8 cellular contexts compared by ENCODE assay signal in genomic region chr10:73787031-73787800, GRCh38. TPM values are rescaled to one million over a fixed set of nuclear protein-coding genes. Genes with fewer than 3 reads are reported as not detected.
DNase-seq lines count a peak whose midpoint lies in the region; ATAC-seq, FAIRE-seq and TF ChIP-seq lines count a peak whose summit lies in the region.
"Not testable (repeated sequence)": the region's sequence is repeated elsewhere in the genome, so short reads cannot be mapped to it uniquely, and the experiment has no call there.

No MANE protein-coding gene starts in this region.

- FAIRE-seq in A549 (lab: Jason Lieb, UNC) = not testable (repeated sequence)

- TF ChIP-seq EP300 in A549 (IDR thresholded peaks at IDR 0.05) = not testable (repeated sequence)

- H3K27me3 Mint-ChIP-seq in HFFc6 (ENCODE audit: insufficient read depth); T-helper 2 cell treated with Interferon-gamma antibody and Interleukin-4, amounts not matched to agents 5 μg/mL and 100 μg/mL, for 36 hours (ENCODE audit: low read depth); activated naive CD4-positive, alpha-beta T cell treated with anti-CD3 and anti-CD28 coated beads for 36 hours (ENCODE audit: low read depth); neural progenitor cell (ENCODE audit: insufficient read depth, low read depth): not testable (repeated sequence)
- peaks cover 10 to 19% (median 11%) of the 10 kb centered on the region in 3 donors for H3K27me3 Mint-ChIP-seq in immature natural killer cell (ENCODE audit: low read depth in 3 of 3)

- TF ChIP-seq POLR2A in A549 (IDR thresholded peaks at IDR 0.05; ENCODE audit: low read length) = not testable (repeated sequence)

- peaks cover 36% of the 10 kb centered on the region for H4K20me1 ChIP-seq in neural progenitor cell (ENCODE audit: low read depth)

- not testable (repeated sequence) for ATAC-seq in A549; stimulated activated effector memory CD8-positive, alpha-beta T cell treated with anti-CD3 and anti-CD28 coated beads, Interleukin-12 subunit alpha, Interleukin-12 subunit beta, amount 100 ng/mL, for 72 hours

- H3K36me3 Mint-ChIP-seq in HFFc6 (ENCODE audit: low read depth) = peaks cover 19% of the 10 kb centered on the region
- peaks cover 22% of the 10 kb centered on the region for H3K36me3 Mint-ChIP-seq in T-helper 2 cell treated with Interferon-gamma antibody and Interleukin-4, amounts not matched to agents 5 μg/mL and 100 μg/mL, for 36 hours (ENCODE audit: low read depth)
- peaks cover 10% of the 10 kb centered on the region for H3K36me3 Mint-ChIP-seq in activated naive CD4-positive, alpha-beta T cell treated with anti-CD3 and anti-CD28 coated beads for 36 hours (ENCODE audit: low read depth)
- peaks cover 0 to 15% (median 0%) of the 10 kb centered on the region in 3 donors for H3K36me3 Mint-ChIP-seq in immature natural killer cell
- not testable (repeated sequence) for H3K36me3 Mint-ChIP-seq in neural progenitor cell
- peaks cover 61% of the 10 kb centered on the region for H3K36me3 Mint-ChIP-seq in stimulated activated effector memory CD8-positive, alpha-beta T cell treated with anti-CD3 and anti-CD28 coated beads, Interleukin-12 subunit alpha, Interleukin-12 subunit beta, amount 100 ng/mL, for 72 hours

- WGBS in A549 (ENCODE audit: missing lambda C conversion rate) = 93% methylated on average over 21 of the region's 21 CpGs

- H3K36me3 ChIP-seq in colonic mucosa, neural progenitor cell: not testable (repeated sequence)

- H3K4me1 ChIP-seq in A549 (peaks cover 25% of the 10 kb centered on the region), colonic mucosa (peaks cover 11% of the 10 kb centered on the region), neural progenitor cell (peaks cover 15% of the 10 kb centered on the region)

- POLR2A ChIA-PET in A549 (lab: Yijun Ruan, JAX) = interaction anchor here (0.9 to 2.0 kb wide), 2 partner anchors 15 to 57 kb away, joined by 3 to 8 read pairs; a partner anchor contains a TSS

- not testable (repeated sequence) for DNase-seq in A549 (ENCODE audit: low read depth in 1 of 2, low spot score in 1 of 2); HFFc6; T-helper 2 cell treated with Interferon-gamma antibody and Interleukin-4, amounts not matched to agents 5 μg/mL and 100 μg/mL, for 36 hours (ENCODE audit: low spot score); activated naive CD4-positive, alpha-beta T cell treated with anti-CD3 and anti-CD28 coated beads for 36 hours; colonic mucosa; immature natural killer cell; neural progenitor cell (ENCODE audit: low spot score); stimulated activated effector memory CD8-positive, alpha-beta T cell treated with anti-CD3 and anti-CD28 coated beads, Interleukin-12 subunit alpha, Interleukin-12 subunit beta, amount 100 ng/mL, for 72 hours (ENCODE audit: low spot score in 2 of 2)

- TF ChIP-seq RAD21 in A549 (conservative IDR thresholded peaks at IDR 0.05 in 1 of 2, IDR thresholded peaks at IDR 0.05 in 1 of 2) = not testable (repeated sequence)

- not testable (repeated sequence) for H2AFZ ChIP-seq in neural progenitor cell (replicated peaks)

- H3K27me3 ChIP-seq in colonic mucosa, neural progenitor cell: not testable (repeated sequence)

- H3K4me2 ChIP-seq in A549 = peak overlapping the region; percentile 85
- peak overlapping the region; percentile 95 for H3K4me2 ChIP-seq in neural progenitor cell

- H3K9ac ChIP-seq in colonic mucosa (ENCODE audit: low read depth in 2 of 2, low read length in 2 of 2); neural progenitor cell: not testable (repeated sequence)

- peaks cover 49% of the 10 kb centered on the region for H3K79me2 ChIP-seq in neural progenitor cell (ENCODE audit: low read depth)

- H3F3A ChIP-seq in neural progenitor cell (ENCODE audit: low read depth) = peaks cover 36% of the 10 kb centered on the region

- H3K4me1 Mint-ChIP-seq in HFFc6 (ENCODE audit: low read depth) = peaks cover 32% of the 10 kb centered on the region
- peaks cover 22% of the 10 kb centered on the region for H3K4me1 Mint-ChIP-seq in T-helper 2 cell treated with Interferon-gamma antibody and Interleukin-4, amounts not matched to agents 5 μg/mL and 100 μg/mL, for 36 hours (ENCODE audit: low read depth)
- H3K4me1 Mint-ChIP-seq in activated naive CD4-positive, alpha-beta T cell treated with anti-CD3 and anti-CD28 coated beads for 36 hours (ENCODE audit: low read depth) = peaks cover 32% of the 10 kb centered on the region
- peaks cover 41 to 46% of the 10 kb centered on the region in 2 donors for H3K4me1 Mint-ChIP-seq in immature natural killer cell
- peaks cover 31% of the 10 kb centered on the region for H3K4me1 Mint-ChIP-seq in neural progenitor cell
- H3K4me1 Mint-ChIP-seq in stimulated activated effector memory CD8-positive, alpha-beta T cell treated with anti-CD3 and anti-CD28 coated beads, Interleukin-12 subunit alpha, Interleukin-12 subunit beta, amount 100 ng/mL, for 72 hours = peaks cover 32% of the 10 kb centered on the region

- TF ChIP-seq CTCF in A549 (IDR thresholded peaks at IDR 0.05); HFFc6 (IDR thresholded peaks at IDR 0.05); colonic mucosa (IDR thresholded peaks at IDR 0.05); neural progenitor cell (IDR thresholded peaks at IDR 0.05): not testable (repeated sequence)

- not testable (repeated sequence) for H3K9me3 Mint-ChIP-seq in HFFc6; T-helper 2 cell treated with Interferon-gamma antibody and Interleukin-4, amounts not matched to agents 5 μg/mL and 100 μg/mL, for 36 hours; activated naive CD4-positive, alpha-beta T cell treated with anti-CD3 and anti-CD28 coated beads for 36 hours; immature natural killer cell; neural progenitor cell; stimulated activated effector memory CD8-positive, alpha-beta T cell treated with anti-CD3 and anti-CD28 coated beads, Interleukin-12 subunit alpha, Interleukin-12 subunit beta, amount 100 ng/mL, for 72 hours

- not testable (repeated sequence) for H3K4me3 ChIP-seq in A549
- peak overlapping the region; percentile 79 for H3K4me3 ChIP-seq in colonic mucosa
- peak overlapping the region; percentile 84 for H3K4me3 ChIP-seq in neural progenitor cell

- not testable (repeated sequence) for H3K27ac ChIP-seq in A549, colonic mucosa, neural progenitor cell

- H3K4me3 Mint-ChIP-seq in HFFc6 (peak overlapping the region; percentile 100), immature natural killer cell (peak overlapping the region; percentile 12 to 94 (median 69)), neural progenitor cell (peak overlapping the region; percentile 99)
- peak overlapping the region; percentile 96 for H3K4me3 Mint-ChIP-seq in T-helper 2 cell treated with Interferon-gamma antibody and Interleukin-4, amounts not matched to agents 5 μg/mL and 100 μg/mL, for 36 hours
- H3K4me3 Mint-ChIP-seq in activated naive CD4-positive, alpha-beta T cell treated with anti-CD3 and anti-CD28 coated beads for 36 hours = peak overlapping the region; percentile 14
- H3K4me3 Mint-ChIP-seq in stimulated activated effector memory CD8-positive, alpha-beta T cell treated with anti-CD3 and anti-CD28 coated beads, Interleukin-12 subunit alpha, Interleukin-12 subunit beta, amount 100 ng/mL, for 72 hours = peak overlapping the region; percentile 96

- H3K27ac Mint-ChIP-seq in HFFc6 (peak overlapping the region; percentile 7; the same call in 1 of the 2 replicates), immature natural killer cell (peak overlapping the region in 5 of 6 donors; percentile 46 to 80 (median 67))
- not testable (repeated sequence) for H3K27ac Mint-ChIP-seq in T-helper 2 cell treated with Interferon-gamma antibody and Interleukin-4, amounts not matched to agents 5 μg/mL and 100 μg/mL, for 36 hours; activated naive CD4-positive, alpha-beta T cell treated with anti-CD3 and anti-CD28 coated beads for 36 hours; neural progenitor cell; stimulated activated effector memory CD8-positive, alpha-beta T cell treated with anti-CD3 and anti-CD28 coated beads, Interleukin-12 subunit alpha, Interleukin-12 subunit beta, amount 100 ng/mL, for 72 hours

- intact Hi-C loops in activated naive CD4-positive, alpha-beta T cell treated with anti-CD3 and anti-CD28 coated beads for 36 hours (cut with micrococcal nuclease); colonic mucosa (cut with DNase I): not testable (repeated sequence)

- H3K9me3 ChIP-seq in A549; colonic mucosa; neural progenitor cell (ENCODE audit: low read depth): not testable (repeated sequence)

- CTCF ChIA-PET in A549 (lab: Yijun Ruan, JAX) = interaction anchor here (1.0 to 1.7 kb wide), 3 partner anchors 19 to 153 kb away, joined by 3 to 5 read pairs (median 5); no protein-coding TSS in a partner anchor
- CTCF ChIA-PET in activated naive CD4-positive, alpha-beta T cell treated with anti-CD3 and anti-CD28 coated beads for 36 hours (lab: Charles Lee) = interaction anchor here (1.5 to 1.6 kb wide), 3 partner anchors 14 to 22 kb away, joined by 5 to 11 read pairs (median 9); a partner anchor contains a TSS

RNA-seq across cellular contexts. Expression of gene ZSWIM8, which starts 1.8 kb away (rescaled TPM):
- 24.3 and 31.7 TPM in 2 replicates for polyA plus RNA-seq in A549 (2011; rRNA removed)
- 49.3 and 68.4 TPM in 2 replicates for polyA plus RNA-seq in A549 (2012; cell fraction: cytosol; rRNA removed)
- polyA plus RNA-seq in A549 (2012; cell fraction: nucleus; rRNA removed) = 177 and 309 TPM in 2 replicates
- 33.9 to 44.5 TPM (median 43.0 TPM) in 3 replicates for polyA plus RNA-seq in A549 (2017; fragmentation: RNase III; extraction: RNeasy Plus Mini Kit Qiagen cat#74134 plus additional on column Dnase treatment)
- polyA minus RNA-seq in A549 (2011; rRNA and poly(A)+ RNA removed) = 65.0 and 70.7 TPM in 2 replicates
- 10 to 100 TPM; 47.2 to 62.6 (median 55.3) TPM for total RNA-seq in HFFc6 (2021; fragmentation: NEBNext Ultra II Directional; extraction: Animal tissue kit (Norgen Biotek cat#: 25700))
- total RNA-seq in activated naive CD4-positive, alpha-beta T cell treated with anti-CD3 and anti-CD28 coated beads for 36 hours = 10 to 100 TPM; 25.8 to 26.7 TPM
- 10 to 100 TPM; 74.7 to 77.1 TPM for total RNA-seq in colonic mucosa
- polyA plus RNA-seq in immature natural killer cell = 10 to 100 TPM in 2 of 3 donors, 1 to 10 TPM in 1; 7.3 to 44.7 (median 14.8) TPM
- total RNA-seq in neural progenitor cell (ENCODE audit: low replicate concordance) = 30.5 and 38.1 TPM in 2 replicates

RNA-seq across cellular contexts. Expression of gene CHCHD1, which starts 5.4 kb away (rescaled TPM):
- polyA plus RNA-seq in A549 (2011; rRNA removed) (67.2 and 75.4 TPM in 2 replicates), A549 (2017; fragmentation: RNase III; extraction: RNeasy Plus Mini Kit Qiagen cat#74134 plus additional on column Dnase treatment) (75.2 to 83.1 TPM (median 80.6 TPM) in 3 replicates), immature natural killer cell (10 to 100 TPM; 24.8 to 46.9 (median 42.7) TPM)
- 68.7 and 75.5 TPM in 2 replicates for polyA plus RNA-seq in A549 (2012; cell fraction: cytosol; rRNA removed)
- polyA plus RNA-seq in A549 (2012; cell fraction: nucleus; rRNA removed) = 17.1 and 21.1 TPM in 2 replicates
- 5.2 and 5.7 TPM in 2 replicates for polyA minus RNA-seq in A549 (2011; rRNA and poly(A)+ RNA removed)
- total RNA-seq in HFFc6 (2021; fragmentation: NEBNext Ultra II Directional; extraction: Animal tissue kit (Norgen Biotek cat#: 25700)) = 10 to 100 TPM; 27.1 to 34.7 (median 30.6) TPM
- total RNA-seq in activated naive CD4-positive, alpha-beta T cell treated with anti-CD3 and anti-CD28 coated beads for 36 hours = 10 to 100 TPM; 27.4 to 28.8 TPM
- total RNA-seq in colonic mucosa (10 to 100 TPM; 33.7 to 48.5 TPM), neural progenitor cell (ENCODE audit: low replicate concordance) (51.3 and 66.7 TPM in 2 replicates)

RNA-seq across cellular contexts. Expression of gene NDST2, which starts 24.2 kb away (rescaled TPM):
- polyA plus RNA-seq in A549 (2011; rRNA removed) (11.2 and 12.7 TPM in 2 replicates), A549 (2017; fragmentation: RNase III; extraction: RNeasy Plus Mini Kit Qiagen cat#74134 plus additional on column Dnase treatment) (11.7 to 14.9 TPM (median 14.2 TPM) in 3 replicates), immature natural killer cell (10 to 100 TPM; 10.6 to 29.9 (median 10.7) TPM)
- polyA plus RNA-seq in A549 (2012; cell fraction: cytosol; rRNA removed) = 8.4 and 12.9 TPM in 2 replicates
- 22.3 and 28.8 TPM in 2 replicates for polyA plus RNA-seq in A549 (2012; cell fraction: nucleus; rRNA removed)
- polyA minus RNA-seq in A549 (2011; rRNA and poly(A)+ RNA removed) = 20.1 and 22.9 TPM in 2 replicates
- total RNA-seq in HFFc6 (2021; fragmentation: NEBNext Ultra II Directional; extraction: Animal tissue kit (Norgen Biotek cat#: 25700)) = 10 to 100 TPM; 18.9 to 21.5 (median 20.3) TPM
- total RNA-seq in activated naive CD4-positive, alpha-beta T cell treated with anti-CD3 and anti-CD28 coated beads for 36 hours = 100 to 1,000 TPM; 102 to 127 TPM
- total RNA-seq in colonic mucosa (10 to 100 TPM; 20.9 to 25.2 TPM), neural progenitor cell (ENCODE audit: low replicate concordance) (12.4 and 32.1 TPM in 2 replicates)

RNA-seq across cellular contexts. Expression of gene SEC24C, which starts 43.0 kb away (rescaled TPM):
- polyA plus RNA-seq in A549 (2011; rRNA removed) (84.7 and 121 TPM in 2 replicates), A549 (2017; fragmentation: RNase III; extraction: RNeasy Plus Mini Kit Qiagen cat#74134 plus additional on column Dnase treatment) (52.6 to 54.3 TPM (median 54.1 TPM) in 3 replicates), immature natural killer cell (10 to 100 TPM; 15.5 to 77.7 (median 21.3) TPM)
- 44.8 and 58.3 TPM in 2 replicates for polyA plus RNA-seq in A549 (2012; cell fraction: cytosol; rRNA removed)
- 121 and 134 TPM in 2 replicates for polyA plus RNA-seq in A549 (2012; cell fraction: nucleus; rRNA removed)
- 139 and 162 TPM in 2 replicates for polyA minus RNA-seq in A549 (2011; rRNA and poly(A)+ RNA removed)
- total RNA-seq in HFFc6 (2021; fragmentation: NEBNext Ultra II Directional; extraction: Animal tissue kit (Norgen Biotek cat#: 25700)) = 100 to 1,000 TPM in 1 of 6 experiments, 10 to 100 TPM in 5; 90.8 to 108 (median 97.7) TPM
- total RNA-seq in activated naive CD4-positive, alpha-beta T cell treated with anti-CD3 and anti-CD28 coated beads for 36 hours = 10 to 100 TPM; 67.0 to 68.1 TPM
- total RNA-seq in colonic mucosa (10 to 100 TPM; 66.0 to 94.8 TPM), neural progenitor cell (ENCODE audit: low replicate concordance) (36.0 and 50.4 TPM in 2 replicates)

Comparison
In these comparisons a context has a peak if more than half of its experiments do, and no peak if none do; other contexts are left out.
1. H3K4me3 Mint-ChIP-seq: peak in every context shown above with its lines; median percentile 100 in HFFc6; 99 in neural progenitor cell; 96 in T-helper 2 cell treated with Interferon-gamma antibody and Interleukin-4, amounts not matched to agents 5 μg/mL and 100 μg/mL, for 36 hours; 96 in stimulated activated effector memory CD8-positive, alpha-beta T cell treated with anti-CD3 and anti-CD28 coated beads, Interleukin-12 subunit alpha, Interleukin-12 subunit beta, amount 100 ng/mL, for 72 hours; 69 in immature natural killer cell; 14 in activated naive CD4-positive, alpha-beta T cell treated with anti-CD3 and anti-CD28 coated beads for 36 hours.